ENCODE assay signal across 8 cellular contexts in genomic region chr10:129465796-129466702, GRCh38. TPM values are rescaled to one million over a fixed set of nuclear protein-coding genes. Genes with fewer than 3 reads are reported as not detected.
DNase-seq lines count a peak whose midpoint lies in the region; ATAC-seq and TF ChIP-seq lines count a peak whose summit lies in the region.

No MANE protein-coding gene starts in this region.

- peaks cover 18% of the 10 kb centered on the region for H3K4me1 ChIP-seq in CD8-positive, alpha-beta memory T cell (ENCODE audit: insufficient read depth, low read length)
- H3K4me1 ChIP-seq in ascending aorta (peaks cover 5 to 9% of the 10 kb centered on the region in 2 donors), lung (ENCODE audit: control insufficient read depth in 2 of 2, insufficient read depth in 2 of 2, low read length in 2 of 2) (peaks cover 3 to 5% of the 10 kb centered on the region in 2 donors)

- peak overlapping the region; percentile 84 for H3K4me3 ChIP-seq in CD8-positive, alpha-beta memory T cell (ENCODE audit: low read length)
- H3K4me3 ChIP-seq in ascending aorta (peak overlapping the region; percentile 59 to 74), lung (peak overlapping the region; percentile 66)

- POLR2A ChIA-PET in CD8-positive, alpha-beta memory T cell (lab: Charles Lee): interaction anchor here (1.0 to 1.3 kb wide), 3 partner anchors 25 to 645 kb away, joined by 3 to 5 read pairs (median 4); partner anchors contain the start of gene C10orf143

- TF ChIP-seq CTCF in ascending aorta (IDR thresholded peaks at IDR 0.05): no peak
- TF ChIP-seq CTCF in lung (IDR thresholded peaks at IDR 0.05; ENCODE audit: control extremely low read depth, extremely low read depth): no peak

- H3K27ac ChIP-seq in CD8-positive, alpha-beta memory T cell (ENCODE audit: low read depth, low read length): no peak overlapping the region
- H3K27ac ChIP-seq in ascending aorta (peak overlapping the region; percentile 71 to 88), lung (ENCODE audit: low read depth in 1 of 2, low read length in 1 of 2) (peak overlapping the region; percentile 65 to 81)

- H3K4me1 Mint-ChIP-seq in CD8-positive, alpha-beta memory T cell: peaks cover 16 to 28% (median 16%) of the 10 kb centered on the region in 3 donors

- no peaks in the 10 kb centered on the region for H3K27me3 ChIP-seq in CD8-positive, alpha-beta memory T cell (ENCODE audit: insufficient read depth, low read length, poor library complexity, severe bottlenecking)
- no peaks in the 10 kb centered on the region for H3K27me3 ChIP-seq in ascending aorta
- H3K27me3 ChIP-seq in lung (ENCODE audit: control insufficient read depth, insufficient read depth): no peaks in the 10 kb centered on the region

- H3K4me3 Mint-ChIP-seq in CD8-positive, alpha-beta memory T cell: peak overlapping the region; percentile 61 to 93 (median 81)

- peak overlapping the region in 4 of 8 donors; percentile 43 to 86 (median 72) for H3K27ac Mint-ChIP-seq in CD8-positive, alpha-beta memory T cell

- no peaks in the 10 kb centered on the region for H3K9me3 Mint-ChIP-seq in CD8-positive, alpha-beta memory T cell

- no peaks in the 10 kb centered on the region for H3K36me3 ChIP-seq in CD8-positive, alpha-beta memory T cell (ENCODE audit: insufficient read depth, low read length)
- H3K36me3 ChIP-seq in ascending aorta: peaks cover 0 to 5% of the 10 kb centered on the region in 2 donors
- H3K36me3 ChIP-seq in lung (ENCODE audit: control insufficient read depth in 2 of 2, insufficient read depth in 2 of 2, low read length in 2 of 2): no peaks in the 10 kb centered on the region

- ATAC-seq in HG03039 (IDR thresholded peaks at IDR 0.05; ENCODE audit: unreplicated experiment) (peak; percentile 0), lung (ENCODE audit: insufficient read depth, low FRiP score) (no peak)

- intact Hi-C loops in ascending aorta (cut with DNase I): loop anchor here (5.0 kb wide), 2 partner anchors 369 to 496 kb away; partner anchors contain the start of gene EBF3

- peaks cover 2% of the 10 kb centered on the region in 2 donors for H3K27me3 Mint-ChIP-seq in CD8-positive, alpha-beta memory T cell

- CTCF ChIA-PET in CD8-positive, alpha-beta memory T cell (lab: Charles Lee): no interaction called here

- peaks cover 0 to 9% (median 2%) of the 10 kb centered on the region in 3 donors for H3K36me3 Mint-ChIP-seq in CD8-positive, alpha-beta memory T cell

- H3K9me3 ChIP-seq in CD8-positive, alpha-beta memory T cell (ENCODE audit: low read length): no peaks in the 10 kb centered on the region
- H3K9me3 ChIP-seq in ascending aorta (no peaks in the 10 kb centered on the region), lung (ENCODE audit: control insufficient read depth in 2 of 2, insufficient read depth in 1 of 2, low read length in 1 of 2) (no peaks in the 10 kb centered on the region)

- WGBS in lung, 2 donors: 82 to 91% methylated on average over 21 of the region's 21 CpGs

- no peak for DNase-seq in CD8-positive, alpha-beta memory T cell
- no peak for DNase-seq in ascending aorta (ENCODE audit: low spot score in 2 of 2)
- DNase-seq in lung (ENCODE audit: low spot score): no peak
- no peak for DNase-seq in SKM-1 (lab: John Stamatoyannopoulos, UW; ENCODE audit: unreplicated experiment)
- no peak for DNase-seq in NCI-H146 (lab: John Stamatoyannopoulos, UW)
- no peak for DNase-seq in Ammon's horn (ENCODE audit: low spot score)
- DNase-seq in NCI-H1930 (lab: John Stamatoyannopoulos, UW): no peak

RNA-seq across cellular contexts. Expression of gene MGMT, which starts 1.0 kb away (rescaled TPM):
- total RNA-seq in CD8-positive, alpha-beta memory T cell: 10 to 100 TPM; 19.7 to 22.4 TPM
- polyA plus RNA-seq in CD8-positive, alpha-beta memory T cell: 31.7 TPM
- 7.0 TPM for total RNA-seq in ascending aorta
- total RNA-seq in lung: 10 to 100 TPM; 23.6 to 39.6 TPM
- 10 to 100 TPM in 1 of 2 donors, 1 to 10 TPM in 1; 9.9 to 22.9 TPM for polyA plus RNA-seq in lung
